In the genomic region with DNA sequence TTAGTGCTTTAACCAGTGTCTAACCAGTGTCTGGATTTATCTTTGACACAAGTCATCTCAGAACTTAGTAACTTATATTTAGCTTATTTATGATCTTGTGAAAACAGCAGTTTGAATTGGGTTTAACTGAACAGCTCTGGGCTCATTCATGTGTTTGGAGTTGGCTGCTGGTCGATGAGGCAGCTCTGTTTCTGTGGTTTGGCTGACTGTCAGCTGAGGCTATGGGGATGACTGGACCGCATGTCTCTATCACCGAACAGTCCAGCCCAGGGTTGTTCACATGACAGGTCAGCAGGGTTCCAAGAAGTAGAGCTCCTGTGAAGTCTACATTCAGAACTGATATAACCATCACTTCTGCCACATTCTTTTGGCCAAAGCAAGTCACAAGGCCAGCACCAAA, we compare ENCODE assay signal across 9 cellular contexts. TPM values are rescaled to one million over a fixed set of nuclear protein-coding genes. Genes with fewer than 3 reads are reported as not detected.
A peak's percentile ranks its signal among the peaks of the same experiment; 100 is the strongest.
DNase-seq lines count a peak whose midpoint lies in the region; ATAC-seq, FAIRE-seq and TF ChIP-seq lines count a peak whose summit lies in the region.
"Had no signal": no experiment of that assay in that cellular context is flagged by ENCODE, and none has a peak within 500 bp of the region (broad histone marks: within the 10 kb centered on the region; RNA-seq: fewer than 3 reads in every experiment).

No MANE protein-coding gene starts in this region.

- no peaks in the 10 kb centered on the region for H3K27me3 ChIP-seq in GM12878 (replicated peaks in 1 of 2; ENCODE audit: control insufficient read depth in 2 of 2, insufficient read depth in 2 of 2, low read length in 1 of 2)

- in situ Hi-C loops in GM12878 (cut with MboI), result no loop called here

- CTCF ChIA-PET in GM12878 (lab: Yijun Ruan, JAX), result interaction anchor here (0.8 to 1.6 kb wide), 9 partner anchors 8 to 159 kb away, joined by 3 to 4 read pairs (median 3); no protein-coding TSS in a partner anchor

- TF ChIP-seq EP300 in GM12878 (IDR thresholded peaks at IDR 0.05; ENCODE audit: borderline replicate concordance in 1 of 2, control insufficient read depth in 1 of 2, low read depth in 2 of 2, low read length in 2 of 2), result peak; percentile 74 to 95; a peak in 2 of 4 replicates

- no TSS peak for BruUV-seq in GM12878 (replicated peaks; lab: Mats Ljungman, UMichigan)

- peak; percentile 94 for DNase-seq in AG20443 (ENCODE audit: low spot score)
- DNase-seq in GM12878 (ENCODE audit: low read depth, low spot score), result peak; percentile 84
- DNase-seq in putamen (ENCODE audit: low spot score), result peak; percentile 62
- DNase-seq in NOMO-1 (lab: John Stamatoyannopoulos, UW; ENCODE audit: unreplicated experiment in 2 of 2), result no peak
- no peak for DNase-seq in stimulated activated naive CD8-positive, alpha-beta T cell treated with anti-CD3 and anti-CD28 coated beads, Interleukin-15, Interleukin-2, amounts not matched to agents 100 U/mL and 50 U/mL, for 24 hours
- DNase-seq in activated CD4-positive, alpha-beta T cell treated with anti-CD3 and anti-CD28 coated beads, Interleukin-2, amount 50 U/mL, for 4 hours, result no peak

- no peak overlapping the region for H3K4me3 ChIP-seq in GM12878

- TF ChIP-seq POLR2A in GM12878 (IDR thresholded peaks at IDR 0.05; ENCODE audit: low read depth, low read length), result no peak

- peaks cover 17% of the 10 kb centered on the region; the same call in 1 of the 2 replicates for H3K4me1 ChIP-seq in GM12878 (ENCODE audit: control insufficient read depth, insufficient read depth, low read length)
- H3K4me1 ChIP-seq: parathyroid adenoma had no signal

- H3K79me2 ChIP-seq in GM12878 (ENCODE audit: control insufficient read depth, insufficient read depth, low read length), result no peaks in the 10 kb centered on the region
- H3K79me2 ChIP-seq: parathyroid adenoma had no signal

- peak; percentile 83 for FAIRE-seq in GM12878 (lab: Jason Lieb, UNC)

- peaks cover 5% of the 10 kb centered on the region; the same call in 2 of the 3 replicates for H3K9me3 ChIP-seq in GM12878 (replicated peaks; ENCODE audit: control insufficient read depth, insufficient read depth, low read length)

- no peaks in the 10 kb centered on the region for H3K36me3 ChIP-seq in GM12878 (ENCODE audit: control insufficient read depth in 2 of 2, insufficient read depth in 2 of 2, low read length in 1 of 2)

- ATAC-seq in GM19455 (IDR thresholded peaks at IDR 0.05; ENCODE audit: unreplicated experiment) (peak; percentile 99), HG03342 (IDR thresholded peaks at IDR 0.05; ENCODE audit: unreplicated experiment) (peak; percentile 92), GM12878 (peak; percentile 98)
- no peak for ATAC-seq in stimulated activated naive CD8-positive, alpha-beta T cell treated with anti-CD3 and anti-CD28 coated beads, Interleukin-15, Interleukin-2, amounts not matched to agents 100 U/mL and 50 U/mL, for 24 hours

- peak; percentile 13; the same call in 1 of the 2 replicates for TF ChIP-seq RAD21 in GM12878 (IDR thresholded peaks at IDR 0.05; ENCODE audit: insufficient read depth, low read depth, low read length)

- 0% methylated on average over 3 of the region's 3 CpGs for WGBS in GM12878 (ENCODE audit: insufficient coverage, insufficient replicate concordance, low lambda C conversion rate, missing lambda C conversion rate)

- H4K20me1 ChIP-seq in GM12878 (ENCODE audit: control insufficient read depth, insufficient read depth), result no peaks in the 10 kb centered on the region

- intact Hi-C loops in GM12878 (cut with micrococcal nuclease; ENCODE audit: unreplicated experiment), result loop anchor here (2.0 kb wide), 3 partner anchors 29 to 235 kb away; partner anchors contain the start of genes BTG3 and C21orf91

- peak overlapping the region; percentile 29; the same call in 1 of the 2 replicates for H3K27ac ChIP-seq in GM12878 (ENCODE audit: control insufficient read depth, insufficient read depth)
- H3K27ac ChIP-seq: parathyroid adenoma had no signal

- RAD21 ChIA-PET in GM12878 (lab: Charles Lee; ENCODE audit: unreplicated experiment), result interaction anchor here (0.8 to 1.9 kb wide), 10 partner anchors 10 to 148 kb away, joined by 3 to 9 read pairs (median 5); partner anchors contain the start of gene C21orf91

- peak overlapping the region; percentile 39; the same call in 1 of the 2 replicates for H2AFZ ChIP-seq in GM12878 (ENCODE audit: control insufficient read depth, low read depth, low read length)
- H2AFZ ChIP-seq: parathyroid adenoma had no signal

- POLR2A ChIA-PET in GM12878 (lab: Charles Lee), result interaction anchor here (1.1 to 2.4 kb wide), 3 partner anchors 26 to 67 kb away, joined by 3 to 11 read pairs (median 7); partner anchors contain the start of gene C21orf91

- SMC1A ChIA-PET in GM12878 (lab: Charles Lee; ENCODE audit: uncharacterized antibody, unreplicated experiment), result interaction anchor here (0.7 to 6.1 kb wide), 13 partner anchors 9 to 160 kb away, joined by 3 to 40 read pairs (median 4); no protein-coding TSS in a partner anchor

- H3K9ac ChIP-seq in GM12878 (ENCODE audit: control insufficient read depth, insufficient read depth, low read length), result no peak overlapping the region
- H3K9ac ChIP-seq: parathyroid adenoma had no signal

- no peak for TF ChIP-seq CTCF in GM12878 (IDR thresholded peaks at IDR 0.05 in 2 of 3, conservative IDR thresholded peaks at IDR 0.05 in 1 of 3; ENCODE audit: control insufficient read depth in 2 of 3, extremely low read depth in 1 of 3, insufficient read depth in 1 of 3, low read depth in 3 of 3, low read length in 3 of 3)

- peak overlapping the region; percentile 26 for H3K4me2 ChIP-seq in GM12878 (ENCODE audit: control insufficient read depth, insufficient read depth)

TF ChIP-seq in GM12878, 131 proteins besides CTCF, POLR2A, EP300 and RAD21 (continues in another document):
- TF ChIP-seq KLF5 (IDR thresholded peaks at IDR 0.05; ENCODE audit: partially characterized antibody) (no peak), DPF2 (IDR thresholded peaks at IDR 0.05) (peak; percentile 75), USF1 (IDR thresholded peaks at IDR 0.05; ENCODE audit: borderline replicate concordance, extremely low read length, insufficient read depth, low read depth, low read length) (peak; percentile 26)
- TF ChIP-seq, protein P1, sequence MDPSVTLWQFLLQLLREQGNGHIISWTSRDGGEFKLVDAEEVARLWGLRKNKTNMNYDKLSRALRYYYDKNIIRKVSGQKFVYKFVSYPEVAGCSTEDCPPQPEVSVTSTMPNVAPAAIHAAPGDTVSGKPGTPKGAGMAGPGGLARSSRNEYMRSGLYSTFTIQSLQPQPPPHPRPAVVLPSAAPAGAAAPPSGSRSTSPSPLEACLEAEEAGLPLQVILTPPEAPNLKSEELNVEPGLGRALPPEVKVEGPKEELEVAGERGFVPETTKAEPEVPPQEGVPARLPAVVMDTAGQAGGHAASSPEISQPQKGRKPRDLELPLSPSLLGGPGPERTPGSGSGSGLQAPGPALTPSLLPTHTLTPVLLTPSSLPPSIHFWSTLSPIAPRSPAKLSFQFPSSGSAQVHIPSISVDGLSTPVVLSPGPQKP (IDR thresholded peaks at IDR 0.05; ENCODE audit: low read depth, low read length), result no peak

RNA-seq across cellular contexts. Expression of gene C21orf91, which starts 29.1 kb away (rescaled TPM):
- 143 and 151 TPM in 2 replicates for total RNA-seq in GM12878 (2013; cell fraction: nucleolus; rRNA removed)
- total RNA-seq in GM12878 (2014; rRNA removed), result 19.6 and 22.6 TPM in 2 replicates
- 30.0 and 31.9 TPM in 2 replicates for total RNA-seq in GM12878 (2014; rRNA removed; fragmentation: Illumina TruSeq; extraction: Trizol)
- 35.4 and 35.7 TPM in 2 replicates for total RNA-seq in GM12878 (2021)
- polyA plus RNA-seq in GM12878 (2011; ENCODE audit: low read depth), result 8.0 TPM
- 40.3 and 73.5 TPM in 2 replicates for polyA plus RNA-seq in GM12878 (2011; rRNA removed)
- polyA plus RNA-seq in GM12878 (2011; cell fraction: cytosol; rRNA removed), result 13.5 and 14.6 TPM in 2 replicates
- 21.4 and 22.2 TPM in 2 replicates for polyA plus RNA-seq in GM12878 (2011; cell fraction: nucleus; rRNA removed)
- 11.7 and 15.0 TPM in 2 replicates for polyA plus RNA-seq in GM12878 (2012)
- polyA plus RNA-seq in GM12878 (2014; fragmentation: Illumina TruSeq; extraction: Trizol), result 32.4 and 44.5 TPM in 2 replicates
- 10 to 100 TPM in 1 of 2 experiments, 1 to 10 TPM in 1; 9.3 to 14.4 TPM for polyA plus RNA-seq in GM12878 (2014; fragmentation: Nextera tagmentation; extraction: Ambion mirVana)
- 20.0 and 24.4 TPM in 2 replicates for polyA plus RNA-seq in GM12878 (2014; rRNA removed)
- polyA plus RNA-seq in GM12878 (2016; fragmentation: Nextera tagmentation; extraction: Ambion mirVana), result 10 to 100 TPM; 29.5 to 36.0 TPM
- 41.7 and 53.1 TPM in 2 replicates for polyA minus RNA-seq in GM12878 (2011; rRNA and poly(A)+ RNA removed)
- polyA minus RNA-seq in GM12878 (2011; cell fraction: cytosol; rRNA and poly(A)+ RNA removed), result 21.0 and 26.7 TPM in 2 replicates
- polyA minus RNA-seq in GM12878 (2011; cell fraction: nucleus; rRNA and poly(A)+ RNA removed), result 47.8 and 86.4 TPM in 2 replicates

Comparison
In these comparisons a context has a peak if more than half of its experiments do, and no peak if none do; other contexts are left out.
1. DNase-seq: peak in AG20443 (single experiment), GM12878 (single experiment) and putamen (single experiment); none in NOMO-1 (0 of 2), stimulated activated naive CD8-positive, alpha-beta T cell treated with anti-CD3 and anti-CD28 coated beads, Interleukin-15, Interleukin-2, amounts not matched to agents 100 U/mL and 50 U/mL, for 24 hours (single experiment) and activated CD4-positive, alpha-beta T cell treated with anti-CD3 and anti-CD28 coated beads, Interleukin-2, amount 50 U/mL, for 4 hours (0 of 2).